12 cellular contexts compared by ENCODE assay signal in the genomic region with DNA sequence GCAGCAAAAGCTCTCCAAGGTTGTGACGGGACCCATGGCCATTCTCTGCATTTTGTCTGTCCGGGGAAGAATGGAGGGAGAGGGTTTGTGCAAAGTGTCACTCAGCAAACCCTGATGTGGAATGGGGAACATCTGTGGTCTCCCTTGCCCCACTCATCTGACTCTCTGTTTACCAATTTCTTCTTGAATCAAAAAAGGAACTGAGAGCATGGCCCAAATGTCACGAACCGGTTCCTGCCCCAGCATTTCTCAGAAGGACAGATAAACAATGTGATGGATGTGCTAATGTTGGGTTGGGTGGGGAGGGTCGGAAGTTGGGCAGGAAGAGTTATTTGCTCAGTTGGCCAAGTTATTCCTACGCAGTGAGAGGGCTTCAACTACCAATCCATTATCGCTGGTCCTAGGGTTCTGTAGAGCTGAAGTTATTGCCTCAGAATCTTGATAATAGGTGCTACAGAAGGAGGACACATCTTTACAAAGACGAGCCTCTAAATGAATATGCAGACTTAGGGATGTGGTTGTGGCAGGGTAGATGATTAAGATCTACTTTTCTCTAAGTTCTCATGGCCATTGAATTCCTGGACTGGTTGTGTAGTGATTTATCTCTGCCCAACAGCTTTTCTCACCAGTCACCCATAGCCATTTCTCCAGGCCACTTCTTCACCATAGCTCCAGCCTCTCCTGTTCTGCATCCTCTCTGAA. TPM values are rescaled to one million over a fixed set of nuclear protein-coding genes. Genes with fewer than 3 reads are reported as not detected.
DNase-seq lines count a peak whose midpoint lies in the region; ATAC-seq and TF ChIP-seq lines count a peak whose summit lies in the region.
"Had no signal": no experiment of that assay in that cellular context is flagged by ENCODE, and none has a peak within 500 bp of the region (broad histone marks: within the 10 kb centered on the region; RNA-seq: fewer than 3 reads in every experiment).

No MANE protein-coding gene starts in this region.

- peak overlapping the region; percentile 88 for H3K27ac Mint-ChIP-seq in activated CD8-positive, alpha-beta T cell treated with anti-CD3 and anti-CD28 coated beads, Interleukin-2, amount 10 ng/mL, durations not matched to agents 7 days and 5 days
- H3K27ac Mint-ChIP-seq in activated CD8-positive, alpha-beta T cell treated with anti-CD3 and anti-CD28 coated beads for 36 hours, result no peak overlapping the region
- H3K27ac Mint-ChIP-seq in immature natural killer cell (peak overlapping the region; percentile 92 to 98 (median 94)), T-cell (peak overlapping the region in 1 of 2 donors; percentile 57)

- intact Hi-C loops in activated CD8-positive, alpha-beta T cell treated with anti-CD3 and anti-CD28 coated beads for 36 hours (cut with micrococcal nuclease), result loop anchor here (2.0 to 10.0 kb wide), 4 partner anchors 93 to 253 kb away; no protein-coding TSS in a partner anchor
- intact Hi-C loops in OCI-LY7 (cut with micrococcal nuclease; ENCODE audit: unreplicated experiment) (loop anchor here (2.0 to 10.0 kb wide), 2 partner anchors 23 to 175 kb away; no protein-coding TSS in a partner anchor), transverse colon (cut with DNase I; ENCODE audit: low total_unique reads) (loop anchor here (10.0 kb wide), 1 partner anchor 255 kb away; no protein-coding TSS in a partner anchor)

- H3K4me3 Mint-ChIP-seq in activated CD8-positive, alpha-beta T cell treated with anti-CD3 and anti-CD28 coated beads, Interleukin-2, amount 10 ng/mL, durations not matched to agents 7 days and 5 days, result no peak overlapping the region
- H3K4me3 Mint-ChIP-seq in activated CD8-positive, alpha-beta T cell treated with anti-CD3 and anti-CD28 coated beads for 36 hours, result no peak overlapping the region
- peak overlapping the region; percentile 41 to 88 (median 82) for H3K4me3 Mint-ChIP-seq in immature natural killer cell
- H3K4me3 Mint-ChIP-seq in T-cell, result peak overlapping the region in 1 of 3 donors; percentile 2

- H3K4me2 ChIP-seq in OCI-LY7 (ENCODE audit: low read length), result peak overlapping the region; percentile 57
- H3K4me2 ChIP-seq: A549 had no signal

- peak overlapping the region; percentile 12 for H3K4me3 ChIP-seq in OCI-LY7 (ENCODE audit: low read depth, low read length, poor library complexity, severe bottlenecking)
- H3K4me3 ChIP-seq in transverse colon, result no peak overlapping the region
- H3K4me3 ChIP-seq: A549 had no signal

- no peaks in the 10 kb centered on the region for H3K79me2 ChIP-seq in OCI-LY7 (ENCODE audit: insufficient read depth, low read depth, low read length)

- no peaks in the 10 kb centered on the region for H3K9me3 Mint-ChIP-seq in activated CD8-positive, alpha-beta T cell treated with anti-CD3 and anti-CD28 coated beads, Interleukin-2, amount 10 ng/mL, durations not matched to agents 7 days and 5 days (ENCODE audit: insufficient read depth)
- H3K9me3 Mint-ChIP-seq in activated CD8-positive, alpha-beta T cell treated with anti-CD3 and anti-CD28 coated beads for 36 hours, result no peaks in the 10 kb centered on the region
- no peaks in the 10 kb centered on the region for H3K9me3 Mint-ChIP-seq in immature natural killer cell
- H3K9me3 Mint-ChIP-seq in T-cell, result no peaks in the 10 kb centered on the region

- peak overlapping the region; percentile 65 for H2AFZ ChIP-seq in OCI-LY7 (ENCODE audit: low read length)

- TF ChIP-seq CTCF in activated CD8-positive, alpha-beta T cell treated with anti-CD3 and anti-CD28 coated beads for 36 hours (IDR thresholded peaks at IDR 0.05), result no peak
- no peak for TF ChIP-seq CTCF in OCI-LY7 (conservative IDR thresholded peaks at IDR 0.05; ENCODE audit: low read length)
- no peak for TF ChIP-seq CTCF in transverse colon (IDR thresholded peaks at IDR 0.05)

- ATAC-seq in activated CD8-positive, alpha-beta T cell treated with anti-CD3 and anti-CD28 coated beads, Interleukin-2, amount 10 ng/mL, durations not matched to agents 7 days and 5 days, result no peak
- no peak for ATAC-seq in activated CD8-positive, alpha-beta T cell treated with anti-CD3 and anti-CD28 coated beads for 36 hours
- ATAC-seq in T-cell (replicated peaks in 1 of 4), result no peak
- ATAC-seq: A549 had no signal

- H3K4me1 Mint-ChIP-seq in activated CD8-positive, alpha-beta T cell treated with anti-CD3 and anti-CD28 coated beads, Interleukin-2, amount 10 ng/mL, durations not matched to agents 7 days and 5 days (ENCODE audit: low read depth), result peaks cover 62% of the 10 kb centered on the region
- H3K4me1 Mint-ChIP-seq in activated CD8-positive, alpha-beta T cell treated with anti-CD3 and anti-CD28 coated beads for 36 hours (ENCODE audit: low read depth), result peaks cover 54% of the 10 kb centered on the region
- H3K4me1 Mint-ChIP-seq in immature natural killer cell (peaks cover 42 to 51% of the 10 kb centered on the region in 2 donors), T-cell (peaks cover 25 to 43% (median 31%) of the 10 kb centered on the region in 3 donors)

- H4K20me1 ChIP-seq in OCI-LY7 (ENCODE audit: insufficient read depth, low read length), result no peaks in the 10 kb centered on the region

- H3K27me3 Mint-ChIP-seq in activated CD8-positive, alpha-beta T cell treated with anti-CD3 and anti-CD28 coated beads, Interleukin-2, amount 10 ng/mL, durations not matched to agents 7 days and 5 days (ENCODE audit: low read depth), result peaks cover 3% of the 10 kb centered on the region
- peaks cover 3% of the 10 kb centered on the region for H3K27me3 Mint-ChIP-seq in activated CD8-positive, alpha-beta T cell treated with anti-CD3 and anti-CD28 coated beads for 36 hours
- peaks cover 2 to 9% (median 2%) of the 10 kb centered on the region in 3 donors for H3K27me3 Mint-ChIP-seq in immature natural killer cell (ENCODE audit: low read depth in 3 of 3)
- peaks cover 3 to 7% of the 10 kb centered on the region in 2 donors for H3K27me3 Mint-ChIP-seq in T-cell

- no peak for DNase-seq in activated CD8-positive, alpha-beta T cell treated with anti-CD3 and anti-CD28 coated beads, Interleukin-2, amount 10 ng/mL, durations not matched to agents 7 days and 5 days
- DNase-seq in activated CD8-positive, alpha-beta T cell treated with anti-CD3 and anti-CD28 coated beads for 36 hours, result no peak
- DNase-seq in OCI-LY7 (ENCODE audit: low spot score), result peak; percentile 74
- DNase-seq in immature natural killer cell, result no peak
- peak; percentile 30 for DNase-seq in transverse colon
- no peak for DNase-seq in ureter (ENCODE audit: low spot score)
- DNase-seq in NCI-H1092 treated with DMSO at 0.1 percent for 48 hours (lab: John Stamatoyannopoulos, UW), result no peak
- DNase-seq in T-cell, result no peak
- DNase-seq: stimulated activated CD4-positive, alpha-beta T cell treated with anti-CD3 and anti-CD28 coated beads, Interleukin-15, amount 100 ng/mL, for 24 hours had no signal

- BruUV-seq in OCI-LY7 (replicated peaks; lab: Mats Ljungman, UMichigan), result no TSS peak

- H3K27ac ChIP-seq in OCI-LY7 (ENCODE audit: low read depth, low read length, poor library complexity, severe bottlenecking), result peak overlapping the region; percentile 50
- H3K27ac ChIP-seq in transverse colon, result peak overlapping the region; percentile 36 to 64 (median 56)
- H3K27ac ChIP-seq: A549 had no signal

- POLR2A ChIA-PET in activated CD8-positive, alpha-beta T cell treated with anti-CD3 and anti-CD28 coated beads, Interleukin-2, amount 10 ng/mL, durations not matched to agents 7 days and 5 days (lab: Charles Lee), result interaction anchor here (0.7 to 4.8 kb wide), 3 partner anchors 9 to 13 kb away, joined by 3 to 21 read pairs (median 6); partner anchors contain the start of gene DUSP12
- POLR2A ChIA-PET in activated CD8-positive, alpha-beta T cell treated with anti-CD3 and anti-CD28 coated beads for 36 hours (lab: Charles Lee), result interaction anchor here (0.8 kb wide), 1 partner anchor 309 kb away, joined by 3 read pairs; no protein-coding TSS in a partner anchor
- POLR2A ChIA-PET in OCI-LY7 (lab: Charles Lee) (interaction anchor here (0.7 to 7.0 kb wide), 11 partner anchors 9 to 208 kb away, joined by 3 to 64 read pairs (median 7); partner anchors contain the start of genes DUSP12 and FCRLA), T-cell (lab: Charles Lee) (no interaction called here)

- no peak for TF ChIP-seq EP300 in transverse colon (IDR thresholded peaks at IDR 0.05; ENCODE audit: low read depth)

- H3K4me1 ChIP-seq in OCI-LY7 (ENCODE audit: insufficient read depth, low read length, poor library complexity, severe bottlenecking) (peaks cover 48% of the 10 kb centered on the region), transverse colon (peaks cover 0 to 9% (median 0%) of the 10 kb centered on the region in 4 donors)

- 64 to 79% methylated on average over 4 to 8 of the region's 8 CpGs for WGBS in transverse colon (ENCODE audit: low coverage in 1 of 2), 2 donors

- H3K36me3 ChIP-seq in OCI-LY7 (ENCODE audit: insufficient read depth, low read length) (no peaks in the 10 kb centered on the region), transverse colon (no peaks in the 10 kb centered on the region)

- H3K36me3 Mint-ChIP-seq in activated CD8-positive, alpha-beta T cell treated with anti-CD3 and anti-CD28 coated beads, Interleukin-2, amount 10 ng/mL, durations not matched to agents 7 days and 5 days (ENCODE audit: low read depth), result no peaks in the 10 kb centered on the region
- H3K36me3 Mint-ChIP-seq in activated CD8-positive, alpha-beta T cell treated with anti-CD3 and anti-CD28 coated beads for 36 hours (ENCODE audit: low read depth), result no peaks in the 10 kb centered on the region
- H3K36me3 Mint-ChIP-seq in immature natural killer cell, result peaks cover 0 to 4% (median 0%) of the 10 kb centered on the region in 3 donors
- no peaks in the 10 kb centered on the region for H3K36me3 Mint-ChIP-seq in T-cell

- in situ Hi-C loops in transverse colon (cut with MboI; ENCODE audit: low pct_ligation_motif_present in 1 of 4, low pct_unique_long_range_greater_than_20kb in 1 of 4, low sequenced_read_pairs in 3 of 4), result loop anchor here (10.0 to 25.0 kb wide), 5 partner anchors 103 to 678 kb away; partner anchors contain the start of genes FCGR3B (in 3 of the 4) and ARHGAP30 (in 1 of the 4)

- H3K27me3 ChIP-seq in transverse colon, result peaks cover 29% of the 10 kb centered on the region

- TF ChIP-seq POLR2A in transverse colon (IDR thresholded peaks at IDR 0.05), result no peak

- CTCF ChIA-PET in activated CD8-positive, alpha-beta T cell treated with anti-CD3 and anti-CD28 coated beads, Interleukin-2, amount 10 ng/mL, durations not matched to agents 7 days and 5 days (lab: Charles Lee), result interaction anchor here (1.0 to 9.4 kb wide), 11 partner anchors 10 to 260 kb away, joined by 3 to 103 read pairs (median 10); partner anchors contain the start of gene DUSP12
- CTCF ChIA-PET in activated CD8-positive, alpha-beta T cell treated with anti-CD3 and anti-CD28 coated beads for 36 hours (lab: Charles Lee), result interaction anchor here (0.7 to 9.1 kb wide), 14 partner anchors 8 to 266 kb away, joined by 3 to 69 read pairs (median 4); partner anchors contain the start of gene DUSP12
- CTCF ChIA-PET in OCI-LY7 (lab: Charles Lee; ENCODE audit: unreplicated experiment), result interaction anchor here (0.8 to 2.5 kb wide), 6 partner anchors 23 to 253 kb away, joined by 3 to 12 read pairs (median 4); partner anchors contain the start of gene FCRLA
- CTCF ChIA-PET in T-cell (lab: Charles Lee), result interaction anchor here (0.5 to 6.3 kb wide), 7 partner anchors 10 to 297 kb away, joined by 3 to 34 read pairs (median 6); partner anchors contain the start of gene DUSP12 (in 1 of the 2)

- H3K9me3 ChIP-seq in OCI-LY7 (ENCODE audit: low read length), result no peaks in the 10 kb centered on the region
- H3K9me3 ChIP-seq in transverse colon, result no peaks in the 10 kb centered on the region
- H3K9me3 ChIP-seq: A549 had no signal

- no peaks in the 10 kb centered on the region for H3K9me2 ChIP-seq in OCI-LY7 (ENCODE audit: insufficient read depth, low read length)

RNA-seq across cellular contexts. Expression of gene DUSP12, which starts 9.6 kb away (rescaled TPM):
- 10 to 100 TPM; 24.1 to 27.6 TPM for total RNA-seq in activated CD8-positive, alpha-beta T cell treated with anti-CD3 and anti-CD28 coated beads, Interleukin-2, amount 10 ng/mL, durations not matched to agents 7 days and 5 days
- total RNA-seq in activated CD8-positive, alpha-beta T cell treated with anti-CD3 and anti-CD28 coated beads for 36 hours, result 10 to 100 TPM; 25.3 to 25.4 TPM
- 43.9 and 71.5 TPM in 2 replicates for total RNA-seq in OCI-LY7 (2014; rRNA removed; shearing (Covaris generic))
- total RNA-seq in OCI-LY7 (2022) (37.3 and 40.8 TPM in 2 replicates), transverse colon (10 to 100 TPM in 3 of 4 donors, not detected in 1; 26.2 to 62.5 (median 28.4) TPM), ureter (21.9 TPM), T-cell (10 to 100 TPM; 18.9 to 33.5 (median 29.1) TPM)
- 100 to 1,000 TPM in 1 of 3 donors, 10 to 100 TPM in 2; 69.5 to 104 (median 71.7) TPM for polyA plus RNA-seq in immature natural killer cell

RNA-seq across cellular contexts. Expression of gene FCRLB, which starts 18.7 kb away (rescaled TPM):
- under 1 TPM; 0.97 TPM for total RNA-seq in activated CD8-positive, alpha-beta T cell treated with anti-CD3 and anti-CD28 coated beads, Interleukin-2, amount 10 ng/mL, durations not matched to agents 7 days and 5 days
- under 1 TPM; 0.49 to 0.68 TPM for total RNA-seq in activated CD8-positive, alpha-beta T cell treated with anti-CD3 and anti-CD28 coated beads for 36 hours
- 2.6 and 4.9 TPM in 2 replicates for total RNA-seq in OCI-LY7 (2014; rRNA removed; shearing (Covaris generic))
- total RNA-seq in OCI-LY7 (2022) (3.3 and 3.8 TPM in 2 replicates), transverse colon (under 1 TPM in 1 of 4 donors, not detected in 3; 0.64 TPM), ureter (3.9 TPM), T-cell (1 to 10 TPM in 1 of 5 donors, under 1 TPM in 4; 0.48 to 1.1 (median 0.75) TPM)
- 10 to 100 TPM in 2 of 3 donors, 1 to 10 TPM in 1; 6.7 to 14.6 (median 10.6) TPM for polyA plus RNA-seq in immature natural killer cell

RNA-seq across cellular contexts. Expression of gene ATF6, which starts 26.1 kb away (rescaled TPM):
- 10 to 100 TPM; 15.2 to 17.1 TPM for total RNA-seq in activated CD8-positive, alpha-beta T cell treated with anti-CD3 and anti-CD28 coated beads, Interleukin-2, amount 10 ng/mL, durations not matched to agents 7 days and 5 days
- total RNA-seq in activated CD8-positive, alpha-beta T cell treated with anti-CD3 and anti-CD28 coated beads for 36 hours, result 10 to 100 TPM; 16.9 to 17.3 TPM
- total RNA-seq in OCI-LY7 (2014; rRNA removed; shearing (Covaris generic)), result 8.5 and 10.2 TPM in 2 replicates
- total RNA-seq in OCI-LY7 (2022) (12.9 and 13.9 TPM in 2 replicates), transverse colon (10 to 100 TPM; 10.8 to 45.8 (median 23.0) TPM), ureter (39.4 TPM), T-cell (10 to 100 TPM; 18.7 to 27.6 (median 21.9) TPM)
- polyA plus RNA-seq in immature natural killer cell, result 10 to 100 TPM; 10.3 to 14.2 (median 11.0) TPM

RNA-seq across cellular contexts. Expression of gene FCRLA, which starts 33.0 kb away (rescaled TPM):
- not detected for total RNA-seq in activated CD8-positive, alpha-beta T cell treated with anti-CD3 and anti-CD28 coated beads, Interleukin-2, amount 10 ng/mL, durations not matched to agents 7 days and 5 days
- total RNA-seq in activated CD8-positive, alpha-beta T cell treated with anti-CD3 and anti-CD28 coated beads for 36 hours, result not detected
- 524 and 672 TPM in 2 replicates for total RNA-seq in OCI-LY7 (2014; rRNA removed; shearing (Covaris generic))
- total RNA-seq in OCI-LY7 (2022) (409 and 447 TPM in 2 replicates), transverse colon (10 to 100 TPM in 1 of 4 donors, 1 to 10 TPM in 1, under 1 TPM in 1, not detected in 1; 0.41 to 13.1 (median 7.0) TPM), ureter (0.75 TPM), T-cell (1 to 10 TPM in 3 of 5 donors, under 1 TPM in 2; 0.68 to 6.5 (median 2.7) TPM)
- polyA plus RNA-seq in immature natural killer cell, result under 1 TPM; 0.36 to 0.48 (median 0.42) TPM
- total RNA-seq: chondrocyte, G401 had no signal

Comparison
In these comparisons a context has a peak if more than half of its experiments do, and no peak if none do; other contexts are left out.
1. DNase-seq: peak in OCI-LY7 (single experiment) and transverse colon (single experiment); none in activated CD8-positive, alpha-beta T cell treated with anti-CD3 and anti-CD28 coated beads, Interleukin-2, amount 10 ng/mL, durations not matched to agents 7 days and 5 days (single experiment), activated CD8-positive, alpha-beta T cell treated with anti-CD3 and anti-CD28 coated beads for 36 hours (single experiment), immature natural killer cell (0 of 3), ureter (single experiment), NCI-H1092 treated with DMSO at 0.1 percent for 48 hours (single experiment) and T-cell (0 of 34).
2. H3K4me3 Mint-ChIP-seq: peak in immature natural killer cell (5 of 5); none in activated CD8-positive, alpha-beta T cell treated with anti-CD3 and anti-CD28 coated beads, Interleukin-2, amount 10 ng/mL, durations not matched to agents 7 days and 5 days (single experiment) and activated CD8-positive, alpha-beta T cell treated with anti-CD3 and anti-CD28 coated beads for 36 hours (single experiment).
3. POLR2A ChIA-PET loops: an anchor here in activated CD8-positive, alpha-beta T cell treated with anti-CD3 and anti-CD28 coated beads, Interleukin-2, amount 10 ng/mL, durations not matched to agents 7 days and 5 days (0.7 to 4.8 kb wide), activated CD8-positive, alpha-beta T cell treated with anti-CD3 and anti-CD28 coated beads for 36 hours (0.8 kb wide) and OCI-LY7 (0.7 to 7.0 kb wide); none called in T-cell.